In genomic region chr5:33321026-33321425, GRCh38 we compare ENCODE assay signal across 13 cellular contexts.
DNase-seq lines count a peak whose midpoint lies in the region; ATAC-seq, FAIRE-seq and TF ChIP-seq lines count a peak whose summit lies in the region.
"Had no signal": no experiment of that assay in that cellular context is flagged by ENCODE, and none has a peak within 500 bp of the region (broad histone marks: within the 10 kb centered on the region; RNA-seq: fewer than 3 reads in every experiment).

No MANE protein-coding gene starts in this region.

- peak overlapping the region; percentile 91; the same call in 1 of the 2 replicates for H3K18ac ChIP-seq in IMR-90 (ENCODE audit: low read depth, low read length)

- no peak for TF ChIP-seq RAD21 in IMR-90 (IDR thresholded peaks at IDR 0.05; ENCODE audit: low read length)

- no peak overlapping the region; the same call in 1 of the 2 replicates for H3K56ac ChIP-seq in IMR-90 (ENCODE audit: extremely low read depth, insufficient read depth, low read length)

- H4K91ac ChIP-seq in IMR-90 (ENCODE audit: insufficient read depth, low read depth, low read length), result peak overlapping the region; percentile 51

- no peaks in the 10 kb centered on the region for H4K20me1 ChIP-seq in IMR-90 (ENCODE audit: insufficient read depth, low read length)
- no peaks in the 10 kb centered on the region for H4K20me1 ChIP-seq in endothelial cell of umbilical vein (replicated peaks; ENCODE audit: control insufficient read depth, extremely low read depth, insufficient read depth, low read length)

- peak; percentile 82 for ATAC-seq in IMR-90 (ENCODE audit: low read depth)
- peak; percentile 36 for ATAC-seq in upper lobe of right lung
- no peak for ATAC-seq in stimulated activated naive B cell treated with anti-CD40 and anti-IgM and Interleukin-4, amounts not matched to agents 10 μg/mL and 1 μg/mL and 100 μg/mL, for 72 hours (replicated peaks)

- H3K4me3 Mint-ChIP-seq in stimulated activated naive B cell treated with anti-CD40 and anti-IgM and Interleukin-4, amounts not matched to agents 10 μg/mL and 1 μg/mL and 100 μg/mL, for 72 hours, result no peak overlapping the region

- peak overlapping the region; percentile 83 to 87 for H4K8ac ChIP-seq in IMR-90 (ENCODE audit: low read depth in 2 of 2, low read length in 2 of 2)

- H3K4me1 ChIP-seq in IMR-90 (ENCODE audit: control insufficient read depth, insufficient read depth, low read length) (peaks cover 9% of the 10 kb centered on the region), endothelial cell of umbilical vein (ENCODE audit: control insufficient read depth, extremely low read depth, insufficient read depth, low read length) (peaks cover 34% of the 10 kb centered on the region), upper lobe of right lung (peaks cover 7% of the 10 kb centered on the region)

- no CpG with 5 or more reads among the region's 1 CpG for WGBS in IMR-90 (ENCODE audit: extremely low coverage in 2 of 2, insufficient read length in 1 of 2), 2 experiments

- POLR2A ChIA-PET in IMR-90 (lab: Charles Lee; ENCODE audit: unreplicated experiment), result no interaction called here
- POLR2A ChIA-PET in endothelial cell of umbilical vein (lab: Charles Lee), result interaction anchor here (0.5 kb wide), 1 partner anchor 1836 kb away, joined by 5 read pairs; no protein-coding TSS in a partner anchor
- POLR2A ChIA-PET in HEK293T (lab: Yijun Ruan, JAX), result no interaction called here

- dilution Hi-C loops in IMR-90 (cut with HindIII; ENCODE audit: low sequenced_read_pairs, unreplicated experiment) (no loop called here), endothelial cell of umbilical vein (cut with MboI; ENCODE audit: extremely low pct_ligation_motif_present, low sequenced_read_pairs) (no loop called here)

- H3K9ac ChIP-seq in IMR-90 (ENCODE audit: low read depth, low read length), result no peak overlapping the region; the same call in 1 of the 2 replicates
- peak overlapping the region; percentile 79 for H3K9ac ChIP-seq in endothelial cell of umbilical vein (replicated peaks; ENCODE audit: extremely low read depth, insufficient read depth, low read length)
- H3K9ac ChIP-seq: KMS-11 had no signal

- H2BK15ac ChIP-seq in IMR-90 (ENCODE audit: low read depth, low read length), result peak overlapping the region; percentile 88; the same call in 2 of the 3 replicates

- H3K27ac Mint-ChIP-seq in stimulated activated naive B cell treated with anti-CD40 and anti-IgM and Interleukin-4, amounts not matched to agents 10 μg/mL and 1 μg/mL and 100 μg/mL, for 72 hours, result no peak overlapping the region

- CTCF ChIA-PET in IMR-90 (lab: Yijun Ruan, JAX) (interaction anchor here (0.5 kb wide), 1 partner anchor 1103 kb away, joined by 7 read pairs; no protein-coding TSS in a partner anchor), endothelial cell of umbilical vein (lab: Charles Lee) (interaction anchor here (1.0 to 1.4 kb wide), 2 partner anchors 21 kb away, joined by 3 to 4 read pairs; no protein-coding TSS in a partner anchor), HEK293T (lab: Yijun Ruan, JAX) (no interaction called here)

- intact Hi-C loops in IMR-90 (cut with micrococcal nuclease), result loop anchor here (1.0 kb wide), 1 partner anchor 22 kb away; no protein-coding TSS in a partner anchor
- intact Hi-C loops in endothelial cell of umbilical vein (cut with micrococcal nuclease), result loop anchor here (1.0 to 5.0 kb wide), 5 partner anchors 43 to 121 kb away; partner anchors contain the start of gene TARS1
- intact Hi-C loops in upper lobe of right lung (cut with DNase I), result no loop called here

- H2BK5ac ChIP-seq in IMR-90 (ENCODE audit: low read depth, low read length, poor library complexity, severe bottlenecking), result peak overlapping the region; percentile 83

- peak overlapping the region; percentile 54; the same call in 1 of the 2 replicates for H3K23ac ChIP-seq in IMR-90 (ENCODE audit: low read depth, low read length)

- no peaks in the 10 kb centered on the region for H3K27me3 ChIP-seq in IMR-90 (ENCODE audit: control insufficient read depth, insufficient read depth, low read length)
- no peaks in the 10 kb centered on the region for H3K27me3 ChIP-seq in endothelial cell of umbilical vein (ENCODE audit: control insufficient read depth in 2 of 2, insufficient read depth in 2 of 2, low read length in 2 of 2)
- no peaks in the 10 kb centered on the region for H3K27me3 ChIP-seq in upper lobe of right lung
- H3K27me3 ChIP-seq: suprapubic skin had no signal

- BruUV-seq in IMR-90 (replicated peaks; lab: Mats Ljungman, UMichigan) (no TSS peak), endothelial cell of umbilical vein (replicated peaks; lab: Mats Ljungman, UMichigan) (no TSS peak)

- 0 out of 2 replicates have a peak overlapping the region, but pooled peaks have one; percentile 37 for H2AK5ac ChIP-seq in IMR-90 (ENCODE audit: low read depth, low read length)

- H3K79me2 ChIP-seq in endothelial cell of umbilical vein (ENCODE audit: control insufficient read depth, insufficient read depth, low read length), result no peaks in the 10 kb centered on the region

- H3K4me2 ChIP-seq in IMR-90 (ENCODE audit: low read depth, low read length) (peak overlapping the region; percentile 47; the same call in 1 of the 2 replicates), endothelial cell of umbilical vein (ENCODE audit: insufficient read depth, low read length) (peak overlapping the region; percentile 76)
- H3K4me2 ChIP-seq: KMS-11 had no signal

- peak overlapping the region; percentile 51; the same call in 1 of the 2 replicates for H3K14ac ChIP-seq in IMR-90 (replicated peaks; ENCODE audit: low read depth, low read length)

- no peaks in the 10 kb centered on the region for H3K9me3 ChIP-seq in IMR-90 (ENCODE audit: control insufficient read depth, insufficient read depth, low read length)
- no peaks in the 10 kb centered on the region for H3K9me3 ChIP-seq in endothelial cell of umbilical vein (replicated peaks; ENCODE audit: control insufficient read depth, insufficient read depth, low read length)
- no peaks in the 10 kb centered on the region for H3K9me3 ChIP-seq in upper lobe of right lung
- H3K9me3 ChIP-seq: suprapubic skin had no signal

- H3K4me3 ChIP-seq in IMR-90 (ENCODE audit: insufficient read depth, low read depth, low read length) (no peak overlapping the region), endothelial cell of umbilical vein (replicated peaks in 1 of 3; ENCODE audit: insufficient read depth in 1 of 3, low read depth in 1 of 3, low read length in 3 of 3) (peak overlapping the region in 1 of 3 experiments; percentile 13), upper lobe of right lung (no peak overlapping the region)
- H3K4me3 ChIP-seq: suprapubic skin had no signal

- H3K36me3 ChIP-seq in IMR-90 (ENCODE audit: control insufficient read depth, insufficient read depth, low read length) (no peaks in the 10 kb centered on the region), endothelial cell of umbilical vein (ENCODE audit: control insufficient read depth in 2 of 2, extremely low read depth in 1 of 2, insufficient read depth in 2 of 2, low read length in 2 of 2) (no peaks in the 10 kb centered on the region), upper lobe of right lung (no peaks in the 10 kb centered on the region)
- H3K36me3 ChIP-seq: suprapubic skin had no signal

- H3K9me3 Mint-ChIP-seq in stimulated activated naive B cell treated with anti-CD40 and anti-IgM and Interleukin-4, amounts not matched to agents 10 μg/mL and 1 μg/mL and 100 μg/mL, for 72 hours, result peaks cover 0 to 3% of the 10 kb centered on the region in 2 donors

- peak; percentile 94 for FAIRE-seq in endothelial cell of umbilical vein (lab: Jason Lieb, UNC)

- H2AK9ac ChIP-seq in IMR-90 (replicated peaks; ENCODE audit: low read depth, low read length, poor library complexity), result no peak overlapping the region

- H2AFZ ChIP-seq in IMR-90 (replicated peaks; ENCODE audit: low read length, poor library complexity), result no peak overlapping the region
- peak overlapping the region; percentile 43 for H2AFZ ChIP-seq in endothelial cell of umbilical vein (ENCODE audit: low read depth, low read length)

- H3K9me1 ChIP-seq in IMR-90 (ENCODE audit: insufficient read depth, low read length) (0 out of 2 replicates have a peak, but pooled peaks cover 2% of the 10 kb centered on the region), endothelial cell of umbilical vein (replicated peaks; ENCODE audit: control insufficient read depth, extremely low read depth, insufficient read depth, low read length) (no peaks in the 10 kb centered on the region)

- peak overlapping the region; percentile 78; the same call in 1 of the 2 replicates for H4K5ac ChIP-seq in IMR-90 (ENCODE audit: low read depth, low read length)

- H2BK20ac ChIP-seq in IMR-90 (ENCODE audit: low read depth, low read length), result peak overlapping the region; percentile 78

- peaks cover 2 to 12% of the 10 kb centered on the region in 2 donors for H3K4me1 Mint-ChIP-seq in stimulated activated naive B cell treated with anti-CD40 and anti-IgM and Interleukin-4, amounts not matched to agents 10 μg/mL and 1 μg/mL and 100 μg/mL, for 72 hours

- H3K27ac ChIP-seq in IMR-90 (ENCODE audit: insufficient read depth, low read length) (peak overlapping the region; percentile 56; the same call in 1 of the 2 replicates), endothelial cell of umbilical vein (ENCODE audit: insufficient read depth, low read depth, low read length) (peak overlapping the region; percentile 98), upper lobe of right lung (no peak overlapping the region)
- H3K27ac ChIP-seq: KMS-11 had no signal

- in situ Hi-C loops in IMR-90 (cut with MboI; ENCODE audit: low sequenced_read_pairs), result no loop called here

- H3K4ac ChIP-seq in IMR-90 (ENCODE audit: low read depth, low read length), result peak overlapping the region; percentile 52; the same call in 1 of the 2 replicates

- peak; percentile 98 for DNase-seq in IMR-90
- peak; percentile 98 for DNase-seq in endothelial cell of umbilical vein (ENCODE audit: low read depth, low spot score)
- DNase-seq in left kidney (ENCODE audit: low read depth, low spot score), result peak; percentile 66
- DNase-seq in upper lobe of right lung, result no peak
- DNase-seq in stimulated activated naive B cell treated with anti-CD40 and anti-IgM and Interleukin-4, amounts not matched to agents 10 μg/mL and 1 μg/mL and 100 μg/mL, for 72 hours, result no peak
- DNase-seq in HEK293T (ENCODE audit: extremely low spot score), result no peak
- no peak for DNase-seq in NK-92 treated with Interleukin-12 subunit alpha and Interleukin-12 subunit beta, amount 100 ng/mL, for 24 hours (lab: John Stamatoyannopoulos, UW)
- no peak for DNase-seq in islet precursor cell
- DNase-seq: activated T-cell treated with anti-CD3 and anti-CD28 coated beads for 4 hours, GDM1, mesendoderm had no signal

- TF ChIP-seq POLR2A in IMR-90 (IDR thresholded peaks at IDR 0.05; ENCODE audit: low read depth, low read length), result no peak
- TF ChIP-seq POLR2A in endothelial cell of umbilical vein (IDR thresholded peaks at IDR 0.05; ENCODE audit: low read depth, low read length), result no peak

- H3K27me3 Mint-ChIP-seq in stimulated activated naive B cell treated with anti-CD40 and anti-IgM and Interleukin-4, amounts not matched to agents 10 μg/mL and 1 μg/mL and 100 μg/mL, for 72 hours, result no peaks in the 10 kb centered on the region

- H3K79me1 ChIP-seq in IMR-90 (ENCODE audit: low read depth in 1 of 2, low read length in 2 of 2), result no peaks in the 10 kb centered on the region

- H3K36me3 Mint-ChIP-seq in stimulated activated naive B cell treated with anti-CD40 and anti-IgM and Interleukin-4, amounts not matched to agents 10 μg/mL and 1 μg/mL and 100 μg/mL, for 72 hours, result no peaks in the 10 kb centered on the region

- peak overlapping the region; percentile 86 for H2BK120ac ChIP-seq in IMR-90 (ENCODE audit: low read depth, low read length)

- no peak for TF ChIP-seq CTCF in IMR-90 (conservative IDR thresholded peaks at IDR 0.05; ENCODE audit: low read depth, low read length)
- TF ChIP-seq CTCF in endothelial cell of umbilical vein (IDR thresholded peaks at IDR 0.05; ENCODE audit: extremely low read depth in 1 of 2, insufficient read depth in 1 of 2, low read depth in 1 of 2, low read length in 2 of 2), result no peak
- TF ChIP-seq CTCF in upper lobe of right lung (IDR thresholded peaks at IDR 0.05), result no peak

Comparison
In these comparisons a context has a peak if more than half of its experiments do, and no peak if none do; other contexts are left out.
1. ATAC-seq: peak in IMR-90 (single experiment) and upper lobe of right lung (single experiment); none in stimulated activated naive B cell treated with anti-CD40 and anti-IgM and Interleukin-4, amounts not matched to agents 10 μg/mL and 1 μg/mL and 100 μg/mL, for 72 hours (0 of 2).
2. DNase-seq: peak in IMR-90 (single experiment), endothelial cell of umbilical vein (single experiment) and left kidney (single experiment); none in upper lobe of right lung (single experiment), stimulated activated naive B cell treated with anti-CD40 and anti-IgM and Interleukin-4, amounts not matched to agents 10 μg/mL and 1 μg/mL and 100 μg/mL, for 72 hours (single experiment), HEK293T (single experiment), NK-92 treated with Interleukin-12 subunit alpha and Interleukin-12 subunit beta, amount 100 ng/mL, for 24 hours (single experiment) and islet precursor cell (single experiment).